8 cellular contexts compared by ENCODE assay signal in the genomic region with DNA sequence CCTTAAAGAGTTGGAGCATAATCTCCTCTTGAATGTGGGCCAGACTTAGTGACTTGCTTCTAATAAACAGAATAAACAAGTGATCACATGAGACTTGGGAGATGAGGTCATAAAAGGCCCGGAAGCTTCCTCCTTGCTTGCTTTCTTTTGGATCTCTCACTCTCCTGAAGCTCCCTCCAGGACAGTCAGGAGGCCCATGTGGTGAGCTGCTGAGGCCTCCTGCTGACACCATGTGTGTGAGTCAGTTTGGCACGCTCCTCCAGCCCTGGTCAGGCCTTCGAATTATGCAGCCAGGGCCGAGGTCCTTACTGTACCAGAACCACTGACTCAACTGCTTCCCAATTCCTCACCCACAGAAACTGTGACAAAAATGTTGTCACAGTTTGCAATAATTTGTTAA. TPM values are rescaled to one million over a fixed set of nuclear protein-coding genes. Genes with fewer than 3 reads are reported as not detected.
DNase-seq lines count a peak whose midpoint lies in the region; ATAC-seq and TF ChIP-seq lines count a peak whose summit lies in the region.

No MANE protein-coding gene starts in this region.

- H3K27me3 Mint-ChIP-seq in endothelial cell (ENCODE audit: unreplicated experiment), result peaks cover 4% of the 10 kb centered on the region

- ATAC-seq in lower lobe of right lung (peak; percentile 46 to 53), HG03045 (IDR thresholded peaks at IDR 0.05; ENCODE audit: unreplicated experiment) (no peak)

- no peak overlapping the region for H3K4me3 Mint-ChIP-seq in endothelial cell (ENCODE audit: unreplicated experiment)

- POLR2A ChIA-PET in GM10248 (lab: Yijun Ruan, JAX), result interaction anchor here (0.5 kb wide), 1 partner anchor 185 kb away, joined by 5 read pairs; no protein-coding TSS in a partner anchor

- in situ Hi-C loops in ACHN (cut with HindIII; ENCODE audit: low pct_ligation_motif_present, low pct_unique_long_range_greater_than_20kb, low sequenced_read_pairs), result no loop called here

- DNase-seq in ACHN (peak; percentile 74), NB4 (ENCODE audit: low read depth) (peak; percentile 15), endothelial cell (ENCODE audit: low spot score) (no peak), lower lobe of right lung (no peak), coronary artery (ENCODE audit: low spot score) (no peak), activated gamma-delta T cell treated with Interleukin-2 at 50 U/mL for 16 hours (no peak), GM10248 (ENCODE audit: extremely low spot score) (no peak)

- H3K36me3 ChIP-seq in lower lobe of right lung, result peaks cover 73% of the 10 kb centered on the region

- H3K27ac Mint-ChIP-seq in endothelial cell (ENCODE audit: unreplicated experiment), result peak overlapping the region; percentile 53

- intact Hi-C loops in lower lobe of right lung (cut with DNase I), result no loop called here

- CTCF ChIA-PET in GM10248 (lab: Yijun Ruan, JAX), result no interaction called here

- no peak for TF ChIP-seq CTCF in NB4 (IDR thresholded peaks at IDR 0.05; ENCODE audit: low read depth, low read length)
- no peak for TF ChIP-seq CTCF in endothelial cell (IDR thresholded peaks at IDR 0.05; ENCODE audit: unreplicated experiment)
- no peak for TF ChIP-seq CTCF in lower lobe of right lung (IDR thresholded peaks at IDR 0.05)
- TF ChIP-seq CTCF in coronary artery (IDR thresholded peaks at IDR 0.05), result no peak
- no peak for TF ChIP-seq CTCF in GM10248 (IDR thresholded peaks at IDR 0.05; ENCODE audit: control extremely low read depth, extremely low read depth, low read depth, missing control alignments)

- no peak for TF ChIP-seq POLR2A in NB4 (IDR thresholded peaks at IDR 0.05; ENCODE audit: extremely low read depth, insufficient read length)

- no peaks in the 10 kb centered on the region for H3K9me3 Mint-ChIP-seq in endothelial cell (ENCODE audit: unreplicated experiment)

- no peaks in the 10 kb centered on the region for H3K9me3 ChIP-seq in lower lobe of right lung

- no peaks in the 10 kb centered on the region for H3K27me3 ChIP-seq in lower lobe of right lung (ENCODE audit: low read depth)

- peaks cover 79% of the 10 kb centered on the region for H3K36me3 Mint-ChIP-seq in endothelial cell (ENCODE audit: low read depth, unreplicated experiment)

- H3K4me1 Mint-ChIP-seq in endothelial cell (ENCODE audit: unreplicated experiment), result no peaks in the 10 kb centered on the region

- no peak overlapping the region for H3K27ac ChIP-seq in lower lobe of right lung
- peak overlapping the region in 1 of 2 donors; percentile 56 for H3K27ac ChIP-seq in coronary artery

- H3K4me3 ChIP-seq in NB4 (ENCODE audit: low read depth, low read length) (no peak overlapping the region), lower lobe of right lung (no peak overlapping the region), coronary artery (no peak overlapping the region)

- H3K4me1 ChIP-seq in lower lobe of right lung, result no peaks in the 10 kb centered on the region

RNA-seq across cellular contexts. Expression of a gene that starts 53.2 kb away (rescaled TPM):
- 82.4 TPM for total RNA-seq in endothelial cell (ENCODE audit: unreplicated experiment)
- total RNA-seq in lower lobe of right lung, result 74.1 TPM

Comparison
In these comparisons a context has a peak if more than half of its experiments do, and no peak if none do; other contexts are left out.
1. DNase-seq: peak in ACHN (single experiment) and NB4 (single experiment); none in endothelial cell (single experiment), lower lobe of right lung (single experiment), coronary artery (single experiment), activated gamma-delta T cell treated with Interleukin-2 at 50 U/mL for 16 hours (single experiment) and GM10248 (single experiment).